ENCODE assay signal across 8 cellular contexts in genomic region chr16:3716831-3717234, GRCh38. TPM values are rescaled to one million over a fixed set of nuclear protein-coding genes. Genes with fewer than 3 reads are reported as not detected.
DNase-seq lines count a peak whose midpoint lies in the region; ATAC-seq and TF ChIP-seq lines count a peak whose summit lies in the region.

No MANE protein-coding gene starts in this region.

- peaks cover 52% of the 10 kb centered on the region for H3K79me2 ChIP-seq in mammary epithelial cell (ENCODE audit: insufficient read depth, low read length)

- H3K4me1 ChIP-seq in mammary epithelial cell (ENCODE audit: insufficient read depth, low read length) (peaks cover 11% of the 10 kb centered on the region), left lung (peaks cover 10 to 25% of the 10 kb centered on the region in 2 donors)

- POLR2A ChIA-PET in AG04450 (lab: Yijun Ruan, JAX): interaction anchor here (1.0 to 1.6 kb wide), 3 partner anchors 22 to 162 kb away, joined by 3 to 6 read pairs (median 6); no protein-coding TSS in a partner anchor

- intact Hi-C loops in mammary epithelial cell (cut with micrococcal nuclease) (loop anchor here (2.0 kb wide), 1 partner anchor 26 kb away; no protein-coding TSS in a partner anchor), left lung (cut with DNase I) (no loop called here)

- ATAC-seq in GM18520 (IDR thresholded peaks at IDR 0.05; ENCODE audit: unreplicated experiment): peak; percentile 6
- peak; percentile 23 for ATAC-seq in HG03139 (IDR thresholded peaks at IDR 0.05; ENCODE audit: unreplicated experiment)
- ATAC-seq in left lung: peak; percentile 48
- ATAC-seq in GM18870 (IDR thresholded peaks at IDR 0.05; ENCODE audit: unreplicated experiment): no peak

- no peaks in the 10 kb centered on the region for H3K36me3 ChIP-seq in mammary epithelial cell (ENCODE audit: insufficient read depth, low read length)
- H3K36me3 ChIP-seq in left lung: peaks cover 0 to 9% of the 10 kb centered on the region in 2 donors

- DNase-seq in AG04450 (ENCODE audit: low read depth, low spot score): no peak
- DNase-seq in RPMI8226: peak; percentile 73
- peak; percentile 35 for DNase-seq in mammary epithelial cell
- DNase-seq in left lung: no peak
- peak; percentile 16 to 28 for DNase-seq in stimulated activated CD4-positive, alpha-beta T cell treated with anti-CD3 and anti-CD28 coated beads, Interleukin-4, amount 100 ng/mL, for 48 hours (ENCODE audit: low read depth in 2 of 2)

- H2AFZ ChIP-seq in mammary epithelial cell (ENCODE audit: low read depth, low read length): peak overlapping the region; percentile 93

- dilution Hi-C loops in mammary epithelial cell (cut with HindIII; ENCODE audit: low sequenced_read_pairs): no loop called here

- no peaks in the 10 kb centered on the region for H3K27me3 ChIP-seq in AG04450 (ENCODE audit: control insufficient read depth, insufficient read depth, low read length)
- no peaks in the 10 kb centered on the region for H3K27me3 ChIP-seq in mammary epithelial cell (ENCODE audit: insufficient read depth, low read length)
- H3K27me3 ChIP-seq in left lung: no peaks in the 10 kb centered on the region

- no peak for TF ChIP-seq CTCF in AG04450 (IDR thresholded peaks at IDR 0.05; ENCODE audit: low read depth, low read length)
- no peak for TF ChIP-seq CTCF in mammary epithelial cell (conservative IDR thresholded peaks at IDR 0.05 in 1 of 2, IDR thresholded peaks at IDR 0.05 in 1 of 2; ENCODE audit: extremely low read depth in 1 of 2, insufficient read depth in 1 of 2, low read depth in 1 of 2, low read length in 2 of 2)
- TF ChIP-seq CTCF in left lung (IDR thresholded peaks at IDR 0.05): no peak

- H3K9ac ChIP-seq in mammary epithelial cell (ENCODE audit: insufficient read depth, low read length): peak overlapping the region; percentile 65

- WGBS in mammary epithelial cell (ENCODE audit: low coverage, missing lambda C conversion rate): 2% methylated on average over 23 of the region's 34 CpGs

- in situ Hi-C loops in mammary epithelial cell (cut with MboI; ENCODE audit: low sequenced_read_pairs in 2 of 2): no loop called here

- H3K4me3 ChIP-seq in AG04450 (ENCODE audit: low read depth, low read length) (peak overlapping the region; percentile 92), mammary epithelial cell (replicated peaks in 1 of 3; ENCODE audit: insufficient read depth in 1 of 3, low read depth in 2 of 3, low read length in 3 of 3) (peak overlapping the region; percentile 95 to 100 (median 96)), left lung (peak overlapping the region; percentile 95 to 97)

- BruUV-seq in mammary epithelial cell (replicated peaks; lab: Mats Ljungman, UMichigan): no TSS peak

- no peak overlapping the region for H3K27ac ChIP-seq in AG04450 (ENCODE audit: low read depth, low read length)
- H3K27ac ChIP-seq in mammary epithelial cell (ENCODE audit: insufficient read depth, low read depth, low read length): peak overlapping the region; percentile 29
- peak overlapping the region in 1 of 2 donors; percentile 90 for H3K27ac ChIP-seq in left lung

- H3K9me3 ChIP-seq in AG04450 (ENCODE audit: control insufficient read depth, insufficient read depth, low read length) (peaks cover 3% of the 10 kb centered on the region; the same call in 1 of the 2 replicates), mammary epithelial cell (replicated peaks; ENCODE audit: insufficient read depth, low read length) (no peaks in the 10 kb centered on the region), left lung (no peaks in the 10 kb centered on the region)

- no peaks in the 10 kb centered on the region for H4K20me1 ChIP-seq in mammary epithelial cell (ENCODE audit: insufficient read depth, low read length)

- peak overlapping the region; percentile 92 for H3K4me2 ChIP-seq in mammary epithelial cell (ENCODE audit: insufficient read depth, low read depth, low read length)

- CTCF ChIA-PET in AG04450 (lab: Charles Lee) (no interaction called here), mammary epithelial cell (lab: Charles Lee; ENCODE audit: low non-redundant PET) (interaction anchor here (0.6 kb wide), 1 partner anchor 78 kb away, joined by 5 read pairs; no protein-coding TSS in a partner anchor)

RNA-seq across cellular contexts. Expression of gene TRAP1, which starts 0.5 kb away (rescaled TPM):
- 83.9 and 119 TPM in 2 replicates for polyA plus RNA-seq in AG04450 (2011; rRNA removed)
- 88.3 and 97.8 TPM in 2 replicates for polyA minus RNA-seq in AG04450 (2011; rRNA and poly(A)+ RNA removed)
- 10 to 100 TPM; 73.5 to 97.2 TPM for total RNA-seq in mammary epithelial cell
- 113 TPM for polyA plus RNA-seq in mammary epithelial cell
- 198 TPM for polyA minus RNA-seq in mammary epithelial cell
- 10 to 100 TPM; 49.1 to 82.0 TPM for total RNA-seq in left lung

Comparison
In these comparisons a context has a peak if more than half of its experiments do, and no peak if none do; other contexts are left out.
1. DNase-seq: peak in RPMI8226 (single experiment), mammary epithelial cell (single experiment) and stimulated activated CD4-positive, alpha-beta T cell treated with anti-CD3 and anti-CD28 coated beads, Interleukin-4, amount 100 ng/mL, for 48 hours (2 of 2); none in AG04450 (single experiment) and left lung (0 of 2).
2. Peak in every context shown above with its lines, with median percentiles within 50 percentile points of each other: H3K4me3 ChIP-seq.